ENCODE assay signal across 21 cellular contexts in the genomic region with DNA sequence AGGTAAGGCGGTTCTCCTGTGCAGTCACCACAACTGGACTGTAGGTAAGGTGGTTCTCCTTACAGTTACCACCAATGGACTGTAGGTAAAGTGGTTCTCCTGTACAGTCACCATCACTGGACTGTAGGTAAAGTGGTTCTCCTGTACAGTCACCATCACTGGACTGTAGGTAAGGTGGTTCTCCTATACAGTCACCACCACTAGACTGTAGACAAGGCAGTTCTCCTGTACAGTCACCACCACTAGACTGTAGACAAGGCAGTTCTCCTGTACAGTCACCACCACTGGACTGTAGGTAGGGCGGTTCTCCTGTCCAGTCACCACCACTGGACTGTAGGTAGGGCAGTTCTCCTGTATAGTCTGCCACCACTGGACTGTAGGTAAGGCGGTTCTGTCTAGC.
"Had no signal": no experiment of that assay in that cellular context is flagged by ENCODE, and none has a peak within 500 bp of the region (broad histone marks: within the 10 kb centered on the region; RNA-seq: fewer than 3 reads in every experiment).

No MANE protein-coding gene starts in this region.

- H3K36me3 ChIP-seq: left ventricle myocardium inferior, pancreas, prostate gland, sigmoid colon, spleen, suprapubic skin, thoracic aorta, tibial artery, vagina had no signal

- DNase-seq: hypothalamus; immature natural killer cell; left ventricle myocardium inferior; naive thymus-derived CD8-positive, alpha-beta T cell; nucleus accumbens; pancreas; posterior cingulate gyrus; retina; right cardiac atrium; sigmoid colon; small intestine; spleen; stimulated activated CD4-positive, alpha-beta T cell treated with anti-CD3 and anti-CD28 coated beads, Interleukin-4, amount 100 ng/mL, for 24 hours; stimulated activated naive CD4-positive, alpha-beta T cell; tibial artery had no signal

- H3K27me3 ChIP-seq: sigmoid colon, spleen, suprapubic skin, tibial artery, vagina had no signal

- H3K27ac ChIP-seq: left ventricle myocardium inferior, pancreas, prostate gland, sigmoid colon, spleen, suprapubic skin, thoracic aorta, tibial artery, vagina had no signal

- H3K4me1 ChIP-seq: left ventricle myocardium inferior, pancreas, prostate gland, sigmoid colon, spleen, tibial artery, vagina had no signal

- H3K9me3 ChIP-seq: pancreas, prostate gland, sigmoid colon, suprapubic skin, thoracic aorta, tibial artery, vagina had no signal

- ATAC-seq: naive thymus-derived CD8-positive, alpha-beta T cell; pancreas; right cardiac atrium had no signal

- FAIRE-seq: islet of Langerhans, pancreas, small intestine had no signal

- H3K4me3 ChIP-seq: left ventricle myocardium inferior, lung, pancreas, prostate gland, sigmoid colon, spleen, suprapubic skin, thoracic aorta, tibial artery, vagina had no signal
